8 cellular contexts compared by ENCODE assay signal in the genomic region with DNA sequence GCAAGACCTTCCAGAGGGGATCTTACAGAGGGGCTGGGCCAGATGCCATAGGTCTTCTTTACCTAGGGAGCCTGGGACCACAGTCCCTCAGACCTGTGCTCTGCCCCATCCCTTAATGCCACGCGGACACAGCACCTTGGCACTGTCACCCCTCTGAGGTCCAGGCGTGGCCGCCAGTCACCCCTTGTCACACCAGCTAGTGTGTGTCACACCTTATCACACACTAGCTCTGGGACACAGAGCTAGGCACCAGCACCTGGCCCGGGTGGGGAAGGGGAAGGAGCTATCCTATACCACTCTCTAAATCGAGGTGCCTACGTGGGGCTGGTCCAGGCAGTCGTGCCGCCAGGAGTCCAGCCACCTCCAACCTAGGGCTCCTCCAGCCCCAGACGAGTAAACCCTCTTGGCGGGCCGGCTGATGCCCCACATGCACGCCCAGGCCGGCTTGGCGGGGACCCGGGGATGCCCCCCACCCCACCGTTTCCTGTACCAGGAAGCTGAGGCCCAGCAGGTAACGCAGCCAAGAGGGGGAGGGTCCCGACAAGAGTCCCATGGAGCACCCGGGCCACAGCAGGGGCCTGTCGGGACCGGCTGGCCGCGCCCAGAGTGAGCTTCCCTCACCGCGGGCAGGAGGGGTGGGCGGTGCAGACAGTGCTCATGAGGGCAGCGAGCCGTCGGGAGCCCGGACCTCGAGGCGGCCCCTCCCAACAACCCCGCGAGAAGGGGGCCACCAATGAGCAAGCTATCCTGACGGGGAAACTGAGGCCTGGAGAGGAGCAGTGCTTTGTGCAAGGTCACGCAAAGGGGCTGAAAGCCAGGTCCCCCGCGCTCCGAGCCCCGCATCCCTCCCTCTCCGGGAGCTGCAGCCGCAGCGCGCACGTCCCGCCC. TPM values are rescaled to one million over a fixed set of nuclear protein-coding genes. Genes with fewer than 3 reads are reported as not detected.
DNase-seq lines count a peak whose midpoint lies in the region; ATAC-seq and TF ChIP-seq lines count a peak whose summit lies in the region.

No MANE protein-coding gene starts in this region.

- CTCF ChIA-PET in Caco-2 (lab: Charles Lee) (interaction anchor here (0.5 to 1.6 kb wide), 6 partner anchors 15 to 250 kb away, joined by 3 to 8 read pairs (median 4); a partner anchor contains a TSS), T-cell (lab: Charles Lee) (interaction anchor here (0.6 to 1.3 kb wide), 4 partner anchors 74 to 119 kb away, joined by 3 to 4 read pairs (median 3); no protein-coding TSS in a partner anchor)

- peaks cover 17% of the 10 kb centered on the region for H3K36me3 Mint-ChIP-seq in Caco-2 (ENCODE audit: insufficient read depth, unreplicated experiment)
- H3K36me3 Mint-ChIP-seq in T-cell = peaks cover 4% of the 10 kb centered on the region
- no peaks in the 10 kb centered on the region for H3K36me3 Mint-ChIP-seq in stimulated activated memory B cell treated with anti-CD40 and anti-IgM and Interleukin-4, amounts not matched to agents 10 μg/mL and 1 μg/mL and 100 μg/mL, for 72 hours

- no peaks in the 10 kb centered on the region for H3K9me3 Mint-ChIP-seq in Caco-2 (ENCODE audit: unreplicated experiment)
- H3K9me3 Mint-ChIP-seq in T-cell = no peaks in the 10 kb centered on the region
- H3K9me3 Mint-ChIP-seq in stimulated activated memory B cell treated with anti-CD40 and anti-IgM and Interleukin-4, amounts not matched to agents 10 μg/mL and 1 μg/mL and 100 μg/mL, for 72 hours = no peaks in the 10 kb centered on the region

- H3K4me1 ChIP-seq in Caco-2 (peaks cover 25% of the 10 kb centered on the region), liver (ENCODE audit: control insufficient read depth in 4 of 4, insufficient read depth in 4 of 4, low read length in 3 of 4) (peaks cover 0 to 22% (median 7%) of the 10 kb centered on the region in 4 donors)

- peak overlapping the region; percentile 81 for H3K4me3 Mint-ChIP-seq in Caco-2 (ENCODE audit: unreplicated experiment)
- H3K4me3 Mint-ChIP-seq in T-cell = peak overlapping the region; percentile 75 to 86 (median 81)
- H3K4me3 Mint-ChIP-seq in stimulated activated memory B cell treated with anti-CD40 and anti-IgM and Interleukin-4, amounts not matched to agents 10 μg/mL and 1 μg/mL and 100 μg/mL, for 72 hours = peak overlapping the region; percentile 73

- H3K27me3 Mint-ChIP-seq in Caco-2 (ENCODE audit: insufficient read depth, unreplicated experiment) = no peaks in the 10 kb centered on the region
- H3K27me3 Mint-ChIP-seq in T-cell = no peaks in the 10 kb centered on the region
- no peaks in the 10 kb centered on the region for H3K27me3 Mint-ChIP-seq in stimulated activated memory B cell treated with anti-CD40 and anti-IgM and Interleukin-4, amounts not matched to agents 10 μg/mL and 1 μg/mL and 100 μg/mL, for 72 hours

- POLR2A ChIA-PET in Caco-2 (lab: Charles Lee) (interaction anchor here (0.7 to 1.6 kb wide), 3 partner anchors 15 to 559 kb away, joined by 5 to 8 read pairs (median 8); a partner anchor contains a TSS), T-cell (lab: Charles Lee) (interaction anchor here in 1 of 2 donors (0.5 kb wide), 1 partner anchor 66 kb away, joined by 8 read pairs; no protein-coding TSS in a partner anchor)

- H3K36me3 ChIP-seq in Caco-2 (ENCODE audit: control insufficient read depth, insufficient read depth, low read length) (no peaks in the 10 kb centered on the region), liver (ENCODE audit: control insufficient read depth in 4 of 4, insufficient read depth in 3 of 4, low read depth in 1 of 4, low read length in 3 of 4) (no peaks in the 10 kb centered on the region)

- intact Hi-C loops in Caco-2 (cut with micrococcal nuclease; ENCODE audit: unreplicated experiment) = loop anchor here (2.0 kb wide), 2 partner anchors 25 to 117 kb away; no protein-coding TSS in a partner anchor

- H3K9me3 ChIP-seq in Caco-2 (no peaks in the 10 kb centered on the region), liver (ENCODE audit: control insufficient read depth in 4 of 4, low read length in 3 of 4) (no peaks in the 10 kb centered on the region)

- H3K27ac Mint-ChIP-seq in Caco-2 (ENCODE audit: unreplicated experiment) (peak overlapping the region; percentile 63), T-cell (peak overlapping the region; percentile 39 to 66)
- peak overlapping the region; percentile 20 for H3K27ac Mint-ChIP-seq in stimulated activated memory B cell treated with anti-CD40 and anti-IgM and Interleukin-4, amounts not matched to agents 10 μg/mL and 1 μg/mL and 100 μg/mL, for 72 hours

- TF ChIP-seq CTCF in Caco-2 (IDR thresholded peaks at IDR 0.05; ENCODE audit: insufficient read depth in 1 of 2, low read depth in 1 of 2, low read length in 1 of 2, severe bottlenecking in 1 of 2, unreplicated experiment in 1 of 2) (no peak), HFF-Myc (IDR thresholded peaks at IDR 0.05; ENCODE audit: low read depth, low read length, missing control alignments) (no peak), liver (IDR thresholded peaks at IDR 0.05; ENCODE audit: low read depth, low read length, missing input control) (no peak)

- no peaks in the 10 kb centered on the region for H3K27me3 ChIP-seq in Caco-2 (replicated peaks; ENCODE audit: control insufficient read depth, insufficient read depth, low read length)
- H3K27me3 ChIP-seq in liver (ENCODE audit: control insufficient read depth in 4 of 4, insufficient read depth in 4 of 4, low read length in 3 of 4) = no peaks in the 10 kb centered on the region

- DNase-seq in Caco-2 (peak in 1 of 2 experiments; percentile 66), HFF-Myc (ENCODE audit: extremely low read depth, low read depth) (no peak), T-cell (peak in 26 of 34 experiments; percentile 8 to 53 (median 26)), cerebellar cortex (ENCODE audit: low spot score) (peak; percentile 50), NAMALWA (ENCODE audit: low spot score) (no peak), NCI-H446 (lab: John Stamatoyannopoulos, UW) (no peak)

- H3K27ac ChIP-seq in liver (ENCODE audit: low read depth in 1 of 2, low read length in 2 of 2) = no peak overlapping the region

- TF ChIP-seq RAD21 in liver (IDR thresholded peaks at IDR 0.05) = no peak

- H3K4me3 ChIP-seq in Caco-2 (ENCODE audit: low read depth, low read length) = peak overlapping the region; percentile 69
- peak overlapping the region; percentile 41 for H3K4me3 ChIP-seq in HFF-Myc (replicated peaks; ENCODE audit: low read depth, low read length)
- peak overlapping the region; percentile 53 to 72 (median 55) for H3K4me3 ChIP-seq in liver (ENCODE audit: low read depth in 1 of 3, low read length in 3 of 3)

- peak; percentile 29 to 40 (median 35) for ATAC-seq in T-cell (replicated peaks in 1 of 4)
- ATAC-seq in stimulated activated memory B cell treated with anti-CD40 and anti-IgM and Interleukin-4, amounts not matched to agents 10 μg/mL and 1 μg/mL and 100 μg/mL, for 72 hours = peak; percentile 17

- H3K4me1 Mint-ChIP-seq in Caco-2 (ENCODE audit: low read depth, unreplicated experiment) = peaks cover 29% of the 10 kb centered on the region
- H3K4me1 Mint-ChIP-seq in T-cell = peaks cover 45 to 48% (median 48%) of the 10 kb centered on the region in 3 donors
- peaks cover 10% of the 10 kb centered on the region for H3K4me1 Mint-ChIP-seq in stimulated activated memory B cell treated with anti-CD40 and anti-IgM and Interleukin-4, amounts not matched to agents 10 μg/mL and 1 μg/mL and 100 μg/mL, for 72 hours

- H3K9ac ChIP-seq in liver (ENCODE audit: low read depth in 1 of 2, low read length in 2 of 2) = peak overlapping the region in 1 of 2 donors; percentile 39

- WGBS in liver = 13% methylated on average over 47 of the region's 47 CpGs

- no TSS peak for BruUV-seq in Caco-2 (replicated peaks; lab: Mats Ljungman, UMichigan)

TF ChIP-seq in liver, 16 proteins besides CTCF, POLR2A, EP300 and RAD21 (continues in another document):
- TF ChIP-seq FOXA2 (IDR thresholded peaks at IDR 0.05) (no peak), HNF4A (conservative IDR thresholded peaks at IDR 0.05) (no peak), EGR1 (IDR thresholded peaks at IDR 0.05; ENCODE audit: low read depth in 2 of 2) (no peak), RXRA (IDR thresholded peaks at IDR 0.05) (no peak), GABPA (IDR thresholded peaks at IDR 0.05 in 1 of 2, conservative IDR thresholded peaks at IDR 0.05 in 1 of 2) (no peak), HNF4G (IDR thresholded peaks at IDR 0.05) (no peak), FOXA1 (IDR thresholded peaks at IDR 0.05) (no peak), JUND (IDR thresholded peaks at IDR 0.05) (no peak), TAF1 (conservative IDR thresholded peaks at IDR 0.05) (no peak), NR2F2 (IDR thresholded peaks at IDR 0.05) (no peak)
- TF ChIP-seq, protein P1, sequence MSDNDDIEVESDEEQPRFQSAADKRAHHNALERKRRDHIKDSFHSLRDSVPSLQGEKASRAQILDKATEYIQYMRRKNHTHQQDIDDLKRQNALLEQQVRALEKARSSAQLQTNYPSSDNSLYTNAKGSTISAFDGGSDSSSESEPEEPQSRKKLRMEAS (IDR thresholded peaks at IDR 0.05) = no peak
- TF ChIP-seq, protein P2, sequence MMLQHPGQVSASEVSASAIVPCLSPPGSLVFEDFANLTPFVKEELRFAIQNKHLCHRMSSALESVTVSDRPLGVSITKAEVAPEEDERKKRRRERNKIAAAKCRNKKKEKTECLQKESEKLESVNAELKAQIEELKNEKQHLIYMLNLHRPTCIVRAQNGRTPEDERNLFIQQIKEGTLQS (IDR thresholded peaks at IDR 0.05) = no peak
- TF ChIP-seq, protein P3, sequence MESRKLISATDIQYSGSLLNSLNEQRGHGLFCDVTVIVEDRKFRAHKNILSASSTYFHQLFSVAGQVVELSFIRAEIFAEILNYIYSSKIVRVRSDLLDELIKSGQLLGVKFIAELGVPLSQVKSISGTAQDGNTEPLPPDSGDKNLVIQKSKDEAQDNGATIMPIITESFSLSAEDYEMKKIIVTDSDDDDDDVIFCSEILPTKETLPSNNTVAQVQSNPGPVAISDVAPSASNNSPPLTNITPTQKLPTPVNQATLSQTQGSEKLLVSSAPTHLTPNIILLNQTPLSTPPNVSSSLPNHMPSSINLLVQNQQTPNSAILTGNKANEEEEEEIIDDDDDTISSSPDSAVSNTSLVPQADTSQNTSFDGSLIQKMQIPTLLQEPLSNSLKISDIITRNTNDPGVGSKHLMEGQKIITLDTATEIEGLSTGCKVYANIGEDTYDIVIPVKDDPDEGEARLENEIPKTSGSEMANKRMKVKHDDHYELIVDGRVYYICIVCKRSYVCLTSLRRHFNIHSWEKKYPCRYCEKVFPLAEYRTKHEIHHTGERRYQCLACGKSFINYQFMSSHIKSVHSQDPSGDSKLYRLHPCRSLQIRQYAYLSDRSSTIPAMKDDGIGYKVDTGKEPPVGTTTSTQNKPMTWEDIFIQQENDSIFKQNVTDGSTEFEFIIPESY (IDR thresholded peaks at IDR 0.05) = no peak

RNA-seq across cellular contexts. Expression of a gene that starts 0.6 kb away (rescaled TPM):
- total RNA-seq in Caco-2 (2022) (18.9 and 20.0 TPM in 2 replicates), T-cell (10 to 100 TPM in 4 of 5 donors, 1 to 10 TPM in 1; 9.1 to 12.4 (median 10.8) TPM), liver (1 to 10 TPM; 1.3 to 2.8 TPM)
- 1 to 10 TPM; 1.2 to 1.5 TPM for polyA plus RNA-seq in liver

Comparison
In these comparisons a context has a peak if more than half of its experiments do, and no peak if none do; other contexts are left out.
1. DNase-seq: peak in T-cell (26 of 34) and cerebellar cortex (single experiment); none in HFF-Myc (single experiment), NAMALWA (single experiment) and NCI-H446 (0 of 2).
2. Peak in every context shown above with its lines, with median percentiles within 50 percentile points of each other: H3K4me3 ChIP-seq, H3K27ac Mint-ChIP-seq and H3K4me3 Mint-ChIP-seq.